ENCODE assay signal across 12 cellular contexts in genomic region chr4:88858752-88859151, GRCh38.
DNase-seq lines count a peak whose midpoint lies in the region; ATAC-seq and TF ChIP-seq lines count a peak whose summit lies in the region.
"Had no signal": no experiment of that assay in that cellular context is flagged by ENCODE, and none has a peak within 500 bp of the region (broad histone marks: within the 10 kb centered on the region; RNA-seq: fewer than 3 reads in every experiment).

No MANE protein-coding gene starts in this region.

- peak overlapping the region; percentile 64 to 94 (median 86) for H3K4me2 ChIP-seq in BLaER1 treated with 17β-estradiol and CSF1 and Interleukin-3, amounts not matched to agents 10 nM and 100 nM

- no peaks in the 10 kb centered on the region for H4K20me1 ChIP-seq in BLaER1 treated with 17β-estradiol and CSF1 and Interleukin-3, amounts not matched to agents 10 nM and 100 nM

- H3K4me3 ChIP-seq in BLaER1 treated with 17β-estradiol and CSF1 and Interleukin-3, amounts not matched to agents 10 nM and 100 nM: peak overlapping the region in 3 of 10 experiments; percentile 25 to 53 (median 27); a peak in 5 of 20 replicates
- H3K4me3 ChIP-seq in Peyer's patch: no peak overlapping the region

- no peak for TF ChIP-seq CTCF in brain (conservative IDR thresholded peaks at IDR 0.05)
- TF ChIP-seq CTCF in Peyer's patch (IDR thresholded peaks at IDR 0.05): no peak

- no peaks in the 10 kb centered on the region for H3K27me3 Mint-ChIP-seq in brain
- H3K27me3 Mint-ChIP-seq: stimulated activated naive CD8-positive, alpha-beta T cell treated with anti-CD3 and anti-CD28 coated beads, Interleukin-15, Interleukin-2, amounts not matched to agents 100 ng/mL and 50 ng/mL, for 24 hours had no signal

- H3K9ac ChIP-seq in BLaER1 treated with 17β-estradiol and CSF1 and Interleukin-3, amounts not matched to agents 10 nM and 100 nM: peak overlapping the region; percentile 50 to 82 (median 71); a peak in 19 of 22 replicates

- ATAC-seq in GM21367 (IDR thresholded peaks at IDR 0.05; ENCODE audit: unreplicated experiment) (peak; percentile 95), HG03378 (IDR thresholded peaks at IDR 0.05; ENCODE audit: unreplicated experiment) (peak; percentile 98)

- no peaks in the 10 kb centered on the region for H3K9me3 ChIP-seq in BLaER1 treated with 17β-estradiol and CSF1 and Interleukin-3, amounts not matched to agents 10 nM and 100 nM (replicated peaks in 1 of 11)
- no peaks in the 10 kb centered on the region for H3K9me3 ChIP-seq in Peyer's patch

- peaks cover 32% of the 10 kb centered on the region for H3K4me1 Mint-ChIP-seq in brain

- H3K4me3 Mint-ChIP-seq in brain: peak overlapping the region in 1 of 5 experiments; percentile 2
- H3K4me3 Mint-ChIP-seq: endodermal cell; stimulated activated naive CD8-positive, alpha-beta T cell treated with anti-CD3 and anti-CD28 coated beads, Interleukin-15, Interleukin-2, amounts not matched to agents 100 ng/mL and 50 ng/mL, for 24 hours had no signal

- H3K4me1 ChIP-seq in BLaER1 treated with 17β-estradiol and CSF1 and Interleukin-3, amounts not matched to agents 10 nM and 100 nM: peaks cover 19 to 80% (median 42%) of the 10 kb centered on the region in 10 experiments
- no peaks in the 10 kb centered on the region for H3K4me1 ChIP-seq in Peyer's patch

- no peaks in the 10 kb centered on the region for H3K36me3 Mint-ChIP-seq in brain

- no peak for DNase-seq in NCI-H748 treated with DMSO at 0.1 percent for 48 hours (lab: John Stamatoyannopoulos, UW)
- DNase-seq in Peyer's patch: no peak
- DNase-seq in activated naive CD4-positive, alpha-beta T cell (lab: John Stamatoyannopoulos, UW): no peak
- DNase-seq in D341Med (ENCODE audit: low spot score): no peak
- DNase-seq: activated CD4-positive, alpha-beta T cell treated with anti-CD3 and anti-CD28 coated beads for 48 hours; endodermal cell had no signal

- H3K27ac ChIP-seq in BLaER1 treated with 17β-estradiol and CSF1 and Interleukin-3, amounts not matched to agents 10 nM and 100 nM: peak overlapping the region; percentile 79 to 96 (median 87)
- H3K27ac ChIP-seq in Peyer's patch: no peak overlapping the region

- H3K27me3 ChIP-seq in BLaER1 treated with 17β-estradiol and CSF1 and Interleukin-3, amounts not matched to agents 10 nM and 100 nM: no peaks in the 10 kb centered on the region
- H3K27me3 ChIP-seq in Peyer's patch: no peaks in the 10 kb centered on the region

- TF ChIP-seq POLR2A in Peyer's patch (IDR thresholded peaks at IDR 0.05): no peak

- H3K9me3 Mint-ChIP-seq in brain: no peaks in the 10 kb centered on the region
- H3K9me3 Mint-ChIP-seq: endodermal cell; nephron; stimulated activated naive CD8-positive, alpha-beta T cell treated with anti-CD3 and anti-CD28 coated beads, Interleukin-15, Interleukin-2, amounts not matched to agents 100 ng/mL and 50 ng/mL, for 24 hours had no signal

- no peaks in the 10 kb centered on the region for H3K36me3 ChIP-seq in BLaER1 treated with 17β-estradiol and CSF1 and Interleukin-3, amounts not matched to agents 10 nM and 100 nM
- no peaks in the 10 kb centered on the region for H3K36me3 ChIP-seq in Peyer's patch

- H3K27ac Mint-ChIP-seq in brain: peak overlapping the region in 3 of 5 experiments; percentile 13 to 31 (median 27)
- H3K27ac Mint-ChIP-seq: endodermal cell; stimulated activated naive CD8-positive, alpha-beta T cell treated with anti-CD3 and anti-CD28 coated beads, Interleukin-15, Interleukin-2, amounts not matched to agents 100 ng/mL and 50 ng/mL, for 24 hours had no signal

Comparison
In these comparisons a context has a peak if more than half of its experiments do, and no peak if none do; other contexts are left out.
1. H3K27ac ChIP-seq: peak in BLaER1 treated with 17β-estradiol and CSF1 and Interleukin-3, amounts not matched to agents 10 nM and 100 nM (11 of 11); none in Peyer's patch (0 of 4).